ENCODE assay signal across 18 cellular contexts in the genomic region with DNA sequence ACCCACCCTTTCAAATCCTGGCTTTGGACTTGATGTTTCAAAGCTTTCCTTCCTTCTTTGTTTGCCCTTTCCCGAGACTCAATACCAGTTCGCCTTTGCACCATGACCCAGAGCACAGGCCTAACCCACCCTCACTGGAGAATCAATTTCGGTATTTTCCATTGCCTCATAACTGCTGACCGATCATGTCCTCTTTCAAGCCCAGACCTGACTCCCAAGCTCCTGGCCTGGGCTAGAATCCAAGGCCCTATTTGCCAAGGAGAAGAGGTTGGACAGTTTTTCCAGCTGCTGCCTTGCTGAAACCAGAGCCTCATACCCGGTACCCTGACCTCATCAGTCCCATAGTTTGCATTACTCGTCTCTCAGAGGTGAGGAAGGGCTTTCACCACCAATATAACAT. TPM values are rescaled to one million over a fixed set of nuclear protein-coding genes. Genes with fewer than 3 reads are reported as not detected.
DNase-seq lines count a peak whose midpoint lies in the region; ATAC-seq, FAIRE-seq and TF ChIP-seq lines count a peak whose summit lies in the region.
"Had no signal": no experiment of that assay in that cellular context is flagged by ENCODE, and none has a peak within 500 bp of the region (broad histone marks: within the 10 kb centered on the region; RNA-seq: fewer than 3 reads in every experiment).

No MANE protein-coding gene starts in this region.

- H3K4me2 ChIP-seq in H9 (ENCODE audit: insufficient read depth, insufficient read length, low read length) (no peak overlapping the region), trophoblast cell (ENCODE audit: low read length) (no peak overlapping the region)

- H4K91ac ChIP-seq in H9 (ENCODE audit: insufficient read length, low read depth, low read length) = no peak overlapping the region
- no peak overlapping the region for H4K91ac ChIP-seq in trophoblast cell (ENCODE audit: low read depth, low read length)

- no peaks in the 10 kb centered on the region for H3K36me3 ChIP-seq in RWPE2 (ENCODE audit: low read depth)
- H3K36me3 ChIP-seq in trophoblast cell (ENCODE audit: control insufficient read depth in 1 of 2, insufficient read depth in 2 of 2, low read length in 2 of 2) = no peaks in the 10 kb centered on the region
- no peaks in the 10 kb centered on the region for H3K36me3 ChIP-seq in spleen
- no peaks in the 10 kb centered on the region for H3K36me3 ChIP-seq in small intestine (ENCODE audit: control insufficient read depth in 2 of 2, insufficient read depth in 2 of 2, low read length in 2 of 2)
- H3K36me3 ChIP-seq: neutrophil, tibial artery had no signal

- H3K14ac ChIP-seq in H9 (ENCODE audit: insufficient read depth, low read length) (no peak overlapping the region), trophoblast cell (ENCODE audit: low read length) (no peak overlapping the region)

- H3K27me3 ChIP-seq in H9 (ENCODE audit: insufficient read depth, low read length) (no peaks in the 10 kb centered on the region), RWPE2 (ENCODE audit: insufficient read depth, poor library complexity, severe bottlenecking) (no peaks in the 10 kb centered on the region), trophoblast cell (ENCODE audit: insufficient read depth, low read length) (no peaks in the 10 kb centered on the region), spleen (replicated peaks in 1 of 7) (no peaks in the 10 kb centered on the region), small intestine (ENCODE audit: control insufficient read depth in 2 of 2, insufficient read depth in 2 of 2, low read length in 2 of 2) (no peaks in the 10 kb centered on the region)
- H3K27me3 ChIP-seq: neutrophil, tibial artery had no signal

- no peak overlapping the region for H3K56ac ChIP-seq in H9 (ENCODE audit: insufficient read length, low read depth, low read length)

- H3K4me3 ChIP-seq in RWPE2 (ENCODE audit: severe bottlenecking) = no peak overlapping the region
- no peak overlapping the region for H3K4me3 ChIP-seq in trophoblast cell (ENCODE audit: low read depth, low read length)
- H3K4me3 ChIP-seq in spleen = no peak overlapping the region
- H3K4me3 ChIP-seq in small intestine (ENCODE audit: low read depth in 1 of 2, low read length in 2 of 2) = no peak overlapping the region
- H3K4me3 ChIP-seq: tibial artery had no signal

- no peak overlapping the region for H4K5ac ChIP-seq in H9 (ENCODE audit: insufficient read length, low read depth, low read length)

- no peak for TF ChIP-seq CTCF in H9 (conservative IDR thresholded peaks at IDR 0.05)
- no peak for TF ChIP-seq CTCF in RWPE2 (IDR thresholded peaks at IDR 0.05; ENCODE audit: poor library complexity, severe bottlenecking)
- no peak for TF ChIP-seq CTCF in spleen (IDR thresholded peaks at IDR 0.05 in 8 of 11, conservative IDR thresholded peaks at IDR 0.05 in 3 of 11)
- no peak for TF ChIP-seq CTCF in glutamatergic neuron (IDR thresholded peaks at IDR 0.05; ENCODE audit: partially characterized antibody, unreplicated experiment)

- H3K23me2 ChIP-seq in H9 (ENCODE audit: insufficient read length, low read depth, low read length, poor library complexity, severe bottlenecking) = no peaks in the 10 kb centered on the region

- H2BK120ac ChIP-seq in H9 (ENCODE audit: low read depth, low read length, poor library complexity, severe bottlenecking) (no peak overlapping the region), trophoblast cell (ENCODE audit: insufficient read depth, low read length, poor library complexity) (no peak overlapping the region)

- H3K9ac ChIP-seq in H9 (ENCODE audit: extremely low read depth, insufficient read length, low read length) (no peak overlapping the region), trophoblast cell (ENCODE audit: low read length) (peak overlapping the region; percentile 46)

- peak overlapping the region; percentile 25 for H2AFZ ChIP-seq in H9 (ENCODE audit: low read length)
- H2AFZ ChIP-seq in trophoblast cell (ENCODE audit: insufficient read depth, low read length, poor library complexity) = no peak overlapping the region

- intact Hi-C loops in spleen (cut with DNase I; ENCODE audit: low total_unique reads) = no loop called here

- peak; percentile 92 for ATAC-seq in RWPE2 (ENCODE audit: low read depth)
- ATAC-seq: effector memory CD8-positive, alpha-beta T cell; Panc1 had no signal

- H2BK20ac ChIP-seq in H9 (ENCODE audit: low read depth, low read length, poor library complexity, severe bottlenecking) = no peak overlapping the region

- no peak overlapping the region for H3K4me3 Mint-ChIP-seq in H9
- no peak overlapping the region for H3K4me3 Mint-ChIP-seq in glutamatergic neuron (ENCODE audit: unreplicated experiment)
- H3K4me3 Mint-ChIP-seq: activated T-helper 1 cell treated with anti-CD3 and anti-CD28 coated beads, Interleukin-12 subunit alpha, Interleukin-12 subunit beta, Interleukin-2, Interleukin-4 antibody, amounts not matched to agents 30 ng/mL and 10 ng/mL and 1 ng/mL, durations not matched to agents 14 hours and 24 hours and 36 hours; effector memory CD8-positive, alpha-beta T cell had no signal

- H2AK5ac ChIP-seq in H9 (ENCODE audit: insufficient read length, low read length) (no peak overlapping the region), trophoblast cell (ENCODE audit: low read length) (no peak overlapping the region)

- H3K79me2 ChIP-seq in H9 (ENCODE audit: insufficient read depth, low read length) (no peaks in the 10 kb centered on the region), trophoblast cell (ENCODE audit: control insufficient read depth, insufficient read depth, low read length, poor library complexity) (no peaks in the 10 kb centered on the region)

- TF ChIP-seq POLR2A in spleen (IDR thresholded peaks at IDR 0.05) = no peak

- FAIRE-seq in small intestine (lab: Jason Lieb, UNC) = no peak

- H3K9me3 Mint-ChIP-seq in H9 = no peaks in the 10 kb centered on the region
- H3K9me3 Mint-ChIP-seq in glutamatergic neuron (ENCODE audit: unreplicated experiment) = peaks cover 4% of the 10 kb centered on the region
- H3K9me3 Mint-ChIP-seq: activated T-helper 1 cell treated with anti-CD3 and anti-CD28 coated beads, Interleukin-12 subunit alpha, Interleukin-12 subunit beta, Interleukin-2, Interleukin-4 antibody, amounts not matched to agents 30 ng/mL and 10 ng/mL and 1 ng/mL, durations not matched to agents 14 hours and 24 hours and 36 hours; effector memory CD8-positive, alpha-beta T cell had no signal

- no peaks in the 10 kb centered on the region for H3K9me3 ChIP-seq in H9 (ENCODE audit: control insufficient read depth, low read depth, low read length)
- no peaks in the 10 kb centered on the region for H3K9me3 ChIP-seq in RWPE2 (ENCODE audit: severe bottlenecking)
- no peaks in the 10 kb centered on the region for H3K9me3 ChIP-seq in trophoblast cell (ENCODE audit: insufficient read depth, low read depth, low read length)
- no peaks in the 10 kb centered on the region for H3K9me3 ChIP-seq in spleen
- no peaks in the 10 kb centered on the region for H3K9me3 ChIP-seq in small intestine (ENCODE audit: control insufficient read depth, low read depth)
- H3K9me3 ChIP-seq: neutrophil, tibial artery had no signal

- no peaks in the 10 kb centered on the region for H4K20me1 ChIP-seq in H9 (ENCODE audit: control insufficient read depth, insufficient read depth, insufficient read length)

- H3K4me1 ChIP-seq in H9 (ENCODE audit: insufficient read depth, low read length) (peaks cover 3% of the 10 kb centered on the region; the same call in 1 of the 2 replicates), RWPE2 (ENCODE audit: insufficient read depth, poor library complexity, severe bottlenecking) (peaks cover 27% of the 10 kb centered on the region), trophoblast cell (ENCODE audit: control insufficient read depth in 1 of 2, insufficient read depth in 2 of 2, low read length in 2 of 2) (no peaks in the 10 kb centered on the region), spleen (peaks cover 0 to 10% (median 0%) of the 10 kb centered on the region in 6 donors), small intestine (ENCODE audit: control insufficient read depth in 2 of 2, insufficient read depth in 1 of 2, low read depth in 1 of 2, low read length in 1 of 2) (no peaks in the 10 kb centered on the region)
- H3K4me1 ChIP-seq: tibial artery had no signal

- no peak for DNase-seq in H9
- peak; percentile 90 for DNase-seq in RWPE2 (ENCODE audit: low spot score)
- peak; percentile 21 for DNase-seq in fibroblast of the conjunctiva (ENCODE audit: low read depth)
- peak; percentile 33 to 65 for DNase-seq in trophoblast cell
- no peak for DNase-seq in spleen
- DNase-seq in NCI-H82 (lab: John Stamatoyannopoulos, UW) = no peak
- DNase-seq in small intestine = no peak
- no peak for DNase-seq in glutamatergic neuron
- DNase-seq: activated CD4-positive, alpha-beta T cell treated with anti-CD3 and anti-CD28 coated beads, Interleukin-2, amount 50 U/mL, for 1 hour; effector memory CD8-positive, alpha-beta T cell; HCEC 1CT; hypothalamus; stimulated activated CD4-positive, alpha-beta T cell treated with anti-CD3 and anti-CD28 coated beads, Interleukin-15, amount 100 ng/mL, for 24 hours; T-helper 9 cell; tibial artery had no signal

- no peak overlapping the region for H2BK5ac ChIP-seq in H9 (ENCODE audit: insufficient read length, low read length)
- H2BK5ac ChIP-seq in trophoblast cell (ENCODE audit: low read depth, low read length, poor library complexity) = no peak overlapping the region

- H3K18ac ChIP-seq in H9 (ENCODE audit: insufficient read length, low read depth, low read length) (no peak overlapping the region), trophoblast cell (ENCODE audit: low read length) (no peak overlapping the region)

- H3K79me1 ChIP-seq in H9 (ENCODE audit: insufficient read depth, low read depth, low read length, poor library complexity, severe bottlenecking) (no peaks in the 10 kb centered on the region), trophoblast cell (ENCODE audit: low read length) (no peaks in the 10 kb centered on the region)

- H4K8ac ChIP-seq in H9 (replicated peaks; ENCODE audit: insufficient read length, low read depth, low read length) = no peak overlapping the region
- no peak overlapping the region for H4K8ac ChIP-seq in trophoblast cell (ENCODE audit: low read depth, low read length)

- no peaks in the 10 kb centered on the region for H3K36me3 Mint-ChIP-seq in H9 (ENCODE audit: insufficient read depth in 1 of 3, low read depth in 3 of 3)
- no peaks in the 10 kb centered on the region for H3K36me3 Mint-ChIP-seq in glutamatergic neuron (ENCODE audit: unreplicated experiment)

- no peak overlapping the region for H2BK15ac ChIP-seq in H9 (ENCODE audit: low read depth, low read length)

- no CpG with 5 or more reads among the region's 6 CpGs for WGBS in H9 (ENCODE audit: extremely low coverage, insufficient read length, low lambda C conversion rate)
- no CpG with 5 or more reads among the region's 6 CpGs for WGBS in trophoblast cell (ENCODE audit: extremely low coverage, insufficient coverage, insufficient read length)
- 75 to 90% (median 77%) methylated on average over 6 of the region's 6 CpGs for WGBS in spleen, 5 donors
- 85 to 90% (median 87%) methylated on average over 6 of the region's 6 CpGs for WGBS in small intestine, 3 donors

- H3K23ac ChIP-seq in H9 (ENCODE audit: insufficient read length, low read depth, low read length) (no peak overlapping the region), trophoblast cell (ENCODE audit: low read length) (no peak overlapping the region)

- no peak overlapping the region for H3K4ac ChIP-seq in H9 (ENCODE audit: low read depth, low read length)
- H3K4ac ChIP-seq in trophoblast cell (ENCODE audit: low read depth, low read length) = no peak overlapping the region

- H4K12ac ChIP-seq in trophoblast cell (ENCODE audit: low read depth, low read length) = no peak overlapping the region

- no peaks in the 10 kb centered on the region for H3K27me3 Mint-ChIP-seq in H9 (ENCODE audit: low read depth)
- H3K27me3 Mint-ChIP-seq in glutamatergic neuron (ENCODE audit: unreplicated experiment) = peaks cover 2% of the 10 kb centered on the region
- H3K27me3 Mint-ChIP-seq: effector memory CD8-positive, alpha-beta T cell had no signal

- no peak overlapping the region for H3K27ac ChIP-seq in H9 (ENCODE audit: insufficient read length, low read depth, low read length)
- H3K27ac ChIP-seq in RWPE2 (ENCODE audit: poor library complexity, severe bottlenecking) = peak overlapping the region; percentile 83
- no peak overlapping the region for H3K27ac ChIP-seq in trophoblast cell (ENCODE audit: low read depth, low read length)
- peak overlapping the region in 1 of 8 donors; percentile 46 for H3K27ac ChIP-seq in spleen
- H3K27ac ChIP-seq in small intestine (ENCODE audit: low read depth in 1 of 2, low read length in 1 of 2) = no peak overlapping the region
- H3K27ac ChIP-seq: neutrophil, tibial artery had no signal

- peaks cover 17 to 26% of the 10 kb centered on the region in 2 experiments for H3K4me1 Mint-ChIP-seq in H9
- peaks cover 5% of the 10 kb centered on the region for H3K4me1 Mint-ChIP-seq in glutamatergic neuron (ENCODE audit: low read depth, unreplicated experiment)

- H2BK12ac ChIP-seq in H9 (ENCODE audit: insufficient read length, low read depth, low read length) (no peak overlapping the region), trophoblast cell (ENCODE audit: low read length) (no peak overlapping the region)

- H3T11ph ChIP-seq in H9 (ENCODE audit: low read length) = no peak overlapping the region

- no peak overlapping the region for H3K27ac Mint-ChIP-seq in H9
- no peak overlapping the region for H3K27ac Mint-ChIP-seq in glutamatergic neuron (ENCODE audit: unreplicated experiment)
- H3K27ac Mint-ChIP-seq: activated T-helper 1 cell treated with anti-CD3 and anti-CD28 coated beads, Interleukin-12 subunit alpha, Interleukin-12 subunit beta, Interleukin-2, Interleukin-4 antibody, amounts not matched to agents 30 ng/mL and 10 ng/mL and 1 ng/mL, durations not matched to agents 14 hours and 24 hours and 36 hours; effector memory CD8-positive, alpha-beta T cell had no signal

RNA-seq across cellular contexts. Expression of a gene that starts 35.3 kb away (rescaled TPM):
- 49.3 and 49.8 TPM in 2 replicates for total RNA-seq in H9 (2021)
- 13.5 and 15.5 TPM in 2 replicates for polyA plus RNA-seq in trophoblast cell (2013)
- total RNA-seq in spleen = 100 to 1,000 TPM in 2 of 7 donors, 10 to 100 TPM in 5; 74.2 to 154 (median 92.6) TPM
- 1 to 10 TPM; 2.5 to 4.2 (median 2.8) TPM for polyA plus RNA-seq in spleen
- 1 to 10 TPM; 2.7 to 4.3 (median 2.9) TPM for polyA plus RNA-seq in small intestine
- 47.4 TPM for total RNA-seq in glutamatergic neuron (ENCODE audit: unreplicated experiment)

Comparison
In these comparisons a context has a peak if more than half of its experiments do, and no peak if none do; other contexts are left out.
1. DNase-seq: peak in RWPE2 (single experiment), fibroblast of the conjunctiva (single experiment) and trophoblast cell (2 of 2); none in H9 (single experiment), spleen (single experiment), NCI-H82 (single experiment), small intestine (single experiment) and glutamatergic neuron (single experiment).